13 cellular contexts compared by ENCODE assay signal in genomic region chrX:21946925-21947641, GRCh38. TPM values are rescaled to one million over a fixed set of nuclear protein-coding genes. Genes with fewer than 3 reads are reported as not detected.
DNase-seq lines count a peak whose midpoint lies in the region; TF ChIP-seq lines count a peak whose summit lies in the region.
"Had no signal": no experiment of that assay in that cellular context is flagged by ENCODE, and none has a peak within 500 bp of the region (broad histone marks: within the 10 kb centered on the region; RNA-seq: fewer than 3 reads in every experiment).

No MANE protein-coding gene starts in this region.

- TF ChIP-seq EP300 in stomach (IDR thresholded peaks at IDR 0.05): no peak

- peaks cover 33% of the 10 kb centered on the region for H3K4me1 Mint-ChIP-seq in activated CD4-positive, alpha-beta T cell treated with anti-CD3 and anti-CD28 coated beads, Interleukin-2, amount 10 ng/mL, durations not matched to agents 24 days and 14 days
- H3K4me1 Mint-ChIP-seq in activated T-helper 1 cell treated with anti-CD3 and anti-CD28 coated beads, Interleukin-12 subunit alpha, Interleukin-12 subunit beta, Interleukin-2, Interleukin-4 antibody, amounts not matched to agents 30 ng/mL and 10 ng/mL and 1 ng/mL, durations not matched to agents 14 hours and 24 hours and 36 hours (ENCODE audit: low read depth): peaks cover 37% of the 10 kb centered on the region

- peaks cover 22% of the 10 kb centered on the region for H3K36me3 Mint-ChIP-seq in activated CD4-positive, alpha-beta T cell treated with anti-CD3 and anti-CD28 coated beads, Interleukin-2, amount 10 ng/mL, durations not matched to agents 24 days and 14 days (ENCODE audit: low read depth)
- peaks cover 18% of the 10 kb centered on the region for H3K36me3 Mint-ChIP-seq in activated T-helper 1 cell treated with anti-CD3 and anti-CD28 coated beads, Interleukin-12 subunit alpha, Interleukin-12 subunit beta, Interleukin-2, Interleukin-4 antibody, amounts not matched to agents 30 ng/mL and 10 ng/mL and 1 ng/mL, durations not matched to agents 14 hours and 24 hours and 36 hours (ENCODE audit: low read depth)
- H3K36me3 Mint-ChIP-seq: naive B cell had no signal

- H3K36me3 ChIP-seq in stomach: no peaks in the 10 kb centered on the region
- H3K36me3 ChIP-seq: upper lobe of left lung had no signal

- no peaks in the 10 kb centered on the region for H3K27me3 Mint-ChIP-seq in activated CD4-positive, alpha-beta T cell treated with anti-CD3 and anti-CD28 coated beads, Interleukin-2, amount 10 ng/mL, durations not matched to agents 24 days and 14 days
- H3K27me3 Mint-ChIP-seq in activated T-helper 1 cell treated with anti-CD3 and anti-CD28 coated beads, Interleukin-12 subunit alpha, Interleukin-12 subunit beta, Interleukin-2, Interleukin-4 antibody, amounts not matched to agents 30 ng/mL and 10 ng/mL and 1 ng/mL, durations not matched to agents 14 hours and 24 hours and 36 hours (ENCODE audit: insufficient read depth): no peaks in the 10 kb centered on the region
- H3K27me3 Mint-ChIP-seq: B cell, naive B cell had no signal

- TF ChIP-seq POLR2A in stomach (IDR thresholded peaks at IDR 0.05): no peak

- no peaks in the 10 kb centered on the region for H3K27me3 ChIP-seq in stomach
- H3K27me3 ChIP-seq: upper lobe of left lung had no signal

- 20 to 35% (median 27%) methylated on average over 6 to 7 of the region's 7 CpGs for WGBS in stomach, 5 donors

- intact Hi-C loops in activated CD4-positive, alpha-beta T cell treated with anti-CD3 and anti-CD28 coated beads, Interleukin-2, amount 10 ng/mL, durations not matched to agents 24 days and 14 days (cut with micrococcal nuclease): no loop called here
- intact Hi-C loops in activated T-helper 1 cell treated with anti-CD3 and anti-CD28 coated beads, Interleukin-12 subunit alpha, Interleukin-12 subunit beta, Interleukin-2, Interleukin-4 antibody, amounts not matched to agents 30 ng/mL and 10 ng/mL and 1 ng/mL, durations not matched to agents 14 hours and 24 hours and 36 hours (cut with micrococcal nuclease): loop anchor here (10.0 kb wide), 1 partner anchor 572 kb away; the partner anchor contains the start of gene CNKSR2
- intact Hi-C loops in stomach (cut with DNase I; ENCODE audit: low total_unique reads): no loop called here

- DNase-seq in activated CD4-positive, alpha-beta T cell treated with anti-CD3 and anti-CD28 coated beads, Interleukin-2, amount 10 ng/mL, durations not matched to agents 24 days and 14 days: no peak
- no peak for DNase-seq in activated CD4-positive, alpha-beta T cell treated with anti-CD3 and anti-CD28 coated beads, Interleukin-2, amount 50 U/mL, for 1 hour
- no peak for DNase-seq in activated T-helper 1 cell treated with anti-CD3 and anti-CD28 coated beads, Interleukin-12 subunit alpha, Interleukin-12 subunit beta, Interleukin-2, Interleukin-4 antibody, amounts not matched to agents 30 ng/mL and 10 ng/mL and 1 ng/mL, durations not matched to agents 14 hours and 24 hours and 36 hours (ENCODE audit: low spot score)
- DNase-seq in hepatic stellate cell (ENCODE audit: low spot score): peak; percentile 31
- no peak for DNase-seq in stomach
- DNase-seq in NCI-H1694 treated with DMSO at 0.1 percent for 48 hours (lab: John Stamatoyannopoulos, UW): no peak
- no peak for DNase-seq in NCI-H128 (lab: John Stamatoyannopoulos, UW; ENCODE audit: unreplicated experiment)
- no peak for DNase-seq in globus pallidus (ENCODE audit: low spot score)
- DNase-seq: activated T-cell treated with anti-CD3 and anti-CD28 coated beads, Interleukin-2, amount 50 U/mL, for 4 hours; naive B cell; NCI-H1048; upper lobe of left lung had no signal

- peak overlapping the region; percentile 17 for H3K4me3 Mint-ChIP-seq in activated CD4-positive, alpha-beta T cell treated with anti-CD3 and anti-CD28 coated beads, Interleukin-2, amount 10 ng/mL, durations not matched to agents 24 days and 14 days
- no peak overlapping the region for H3K4me3 Mint-ChIP-seq in activated T-helper 1 cell treated with anti-CD3 and anti-CD28 coated beads, Interleukin-12 subunit alpha, Interleukin-12 subunit beta, Interleukin-2, Interleukin-4 antibody, amounts not matched to agents 30 ng/mL and 10 ng/mL and 1 ng/mL, durations not matched to agents 14 hours and 24 hours and 36 hours
- H3K4me3 Mint-ChIP-seq: activated T-cell treated with anti-CD3 and anti-CD28 coated beads, Interleukin-2, amount 50 U/mL, for 4 hours; B cell; naive B cell had no signal

- H3K4me3 ChIP-seq in stomach: no peak overlapping the region
- H3K4me3 ChIP-seq: upper lobe of left lung had no signal

- H3K4me1 ChIP-seq in stomach: peaks cover 0 to 38% (median 18%) of the 10 kb centered on the region in 4 donors

- H3K9me3 ChIP-seq in stomach: no peaks in the 10 kb centered on the region
- H3K9me3 ChIP-seq: upper lobe of left lung had no signal

- TF ChIP-seq CTCF in stomach (IDR thresholded peaks at IDR 0.05): no peak

- peak overlapping the region in 3 of 5 donors; percentile 28 to 51 (median 50) for H3K27ac ChIP-seq in stomach

- H3K27ac Mint-ChIP-seq in activated CD4-positive, alpha-beta T cell treated with anti-CD3 and anti-CD28 coated beads, Interleukin-2, amount 10 ng/mL, durations not matched to agents 24 days and 14 days: peak overlapping the region; percentile 44
- H3K27ac Mint-ChIP-seq in activated T-helper 1 cell treated with anti-CD3 and anti-CD28 coated beads, Interleukin-12 subunit alpha, Interleukin-12 subunit beta, Interleukin-2, Interleukin-4 antibody, amounts not matched to agents 30 ng/mL and 10 ng/mL and 1 ng/mL, durations not matched to agents 14 hours and 24 hours and 36 hours: peak overlapping the region; percentile 40
- H3K27ac Mint-ChIP-seq: B cell had no signal

- no peaks in the 10 kb centered on the region for H3K9me3 Mint-ChIP-seq in activated CD4-positive, alpha-beta T cell treated with anti-CD3 and anti-CD28 coated beads, Interleukin-2, amount 10 ng/mL, durations not matched to agents 24 days and 14 days
- no peaks in the 10 kb centered on the region for H3K9me3 Mint-ChIP-seq in activated T-helper 1 cell treated with anti-CD3 and anti-CD28 coated beads, Interleukin-12 subunit alpha, Interleukin-12 subunit beta, Interleukin-2, Interleukin-4 antibody, amounts not matched to agents 30 ng/mL and 10 ng/mL and 1 ng/mL, durations not matched to agents 14 hours and 24 hours and 36 hours
- H3K9me3 Mint-ChIP-seq: activated T-cell treated with anti-CD3 and anti-CD28 coated beads, Interleukin-2, amount 50 U/mL, for 4 hours had no signal

RNA-seq across cellular contexts. Expression of gene SMS, which starts 6.6 kb away (rescaled TPM):
- 161 and 162 TPM in 2 replicates for total RNA-seq in activated CD4-positive, alpha-beta T cell treated with anti-CD3 and anti-CD28 coated beads, Interleukin-2, amount 10 ng/mL, durations not matched to agents 24 days and 14 days
- total RNA-seq in activated T-helper 1 cell treated with anti-CD3 and anti-CD28 coated beads, Interleukin-12 subunit alpha, Interleukin-12 subunit beta, Interleukin-2, Interleukin-4 antibody, amounts not matched to agents 30 ng/mL and 10 ng/mL and 1 ng/mL, durations not matched to agents 14 hours and 24 hours and 36 hours: 144 and 145 TPM in 2 replicates
- total RNA-seq in stomach: 10 to 100 TPM in 4 of 5 donors, 1 to 10 TPM in 1; 9.6 to 75.8 (median 65.2) TPM
- polyA plus RNA-seq in stomach: 10 to 100 TPM; 41.2 to 48.8 (median 43.9) TPM
